In the genomic region with DNA sequence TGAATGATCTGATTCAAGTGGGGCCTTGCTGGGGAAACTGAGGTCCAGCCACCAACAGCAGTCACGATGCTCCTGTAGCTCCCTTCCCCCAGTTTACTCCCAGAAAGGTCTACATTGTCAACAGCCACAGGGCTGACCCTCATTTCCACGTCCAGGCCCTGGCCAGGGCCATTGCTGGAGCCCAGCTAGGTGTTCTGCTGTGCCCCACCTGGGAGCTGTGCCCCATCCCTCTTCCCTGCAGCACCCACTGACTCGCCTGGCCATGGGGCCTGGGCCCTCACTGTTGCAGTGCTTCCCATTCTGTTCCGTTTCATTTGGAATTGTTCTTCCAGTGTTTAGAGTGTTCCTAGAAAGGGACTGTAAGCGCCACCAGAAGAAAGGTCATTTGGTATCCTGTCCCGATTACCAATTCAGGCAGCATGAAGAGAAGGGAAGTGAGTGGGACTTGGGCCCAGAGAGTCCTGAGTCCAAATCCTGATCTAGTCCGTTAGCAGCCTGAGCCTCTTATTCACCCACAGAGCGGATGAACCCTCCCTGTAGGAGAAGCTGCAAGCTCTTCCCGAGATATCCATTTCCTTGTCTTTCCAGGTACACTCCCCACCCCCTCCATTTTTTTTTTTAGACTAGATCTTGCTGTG, we compare ENCODE assay signal across 17 cellular contexts.
"Had no signal": no experiment of that assay in that cellular context is flagged by ENCODE, and none has a peak within 500 bp of the region (broad histone marks: within the 10 kb centered on the region; RNA-seq: fewer than 3 reads in every experiment).

No MANE protein-coding gene starts in this region.

- H3K4me3 ChIP-seq: coronary artery, pancreas had no signal

- H3K27ac ChIP-seq: coronary artery had no signal

- H3K27me3 ChIP-seq: pancreas had no signal

- H3K27me3 Mint-ChIP-seq: activated T-cell treated with anti-CD3 and anti-CD28 coated beads, Interleukin-2, amount 50 U/mL, for 24 hours had no signal

- H3K27ac Mint-ChIP-seq: activated T-cell treated with anti-CD3 and anti-CD28 coated beads, Interleukin-2, amount 50 U/mL, for 24 hours; memory B cell; nephron progenitor cell; T-helper 1 cell treated with Interleukin-12 subunit alpha and Interleukin-12 subunit beta and Interleukin-4 antibody, amounts not matched to agents 30 μg/mL and 1 μg/mL, for 36 hours had no signal

- H3K4me3 Mint-ChIP-seq: activated T-cell treated with anti-CD3 and anti-CD28 coated beads, Interleukin-2, amount 50 U/mL, for 24 hours; memory B cell; nephron progenitor cell; T-helper 1 cell treated with Interleukin-12 subunit alpha and Interleukin-12 subunit beta and Interleukin-4 antibody, amounts not matched to agents 30 μg/mL and 1 μg/mL, for 36 hours had no signal

- H3K9me3 Mint-ChIP-seq: nephron progenitor cell had no signal

- DNase-seq: activated CD4-positive, alpha-beta T cell treated with anti-CD3 and anti-CD28 coated beads, Interleukin-2, amount 50 U/mL, for 1 hour; activated gamma-delta T cell treated with Interleukin-2 at 50 U/mL for 16 hours; activated T-cell treated with anti-CD3 and anti-CD28 coated beads, Interleukin-2, amount 50 U/mL, for 24 hours; caudate nucleus; effector CD4-positive, alpha-beta T cell; hypothalamus; nephron progenitor cell; retina; SHP77 treated with DMSO at 0.1 percent for 48 hours; stimulated activated CD4-positive, alpha-beta T cell treated with anti-CD3 and anti-CD28 coated beads, Interleukin-1b, Interleukin-23, amount 100 ng/mL, for 48 hours; stimulated activated naive CD4-positive, alpha-beta T cell; substantia nigra; trophoblast cell had no signal

- H3K9me3 ChIP-seq: pancreas had no signal

- H3K36me3 Mint-ChIP-seq: memory B cell had no signal

- H3K36me3 ChIP-seq: pancreas had no signal
